In the genomic region with DNA sequence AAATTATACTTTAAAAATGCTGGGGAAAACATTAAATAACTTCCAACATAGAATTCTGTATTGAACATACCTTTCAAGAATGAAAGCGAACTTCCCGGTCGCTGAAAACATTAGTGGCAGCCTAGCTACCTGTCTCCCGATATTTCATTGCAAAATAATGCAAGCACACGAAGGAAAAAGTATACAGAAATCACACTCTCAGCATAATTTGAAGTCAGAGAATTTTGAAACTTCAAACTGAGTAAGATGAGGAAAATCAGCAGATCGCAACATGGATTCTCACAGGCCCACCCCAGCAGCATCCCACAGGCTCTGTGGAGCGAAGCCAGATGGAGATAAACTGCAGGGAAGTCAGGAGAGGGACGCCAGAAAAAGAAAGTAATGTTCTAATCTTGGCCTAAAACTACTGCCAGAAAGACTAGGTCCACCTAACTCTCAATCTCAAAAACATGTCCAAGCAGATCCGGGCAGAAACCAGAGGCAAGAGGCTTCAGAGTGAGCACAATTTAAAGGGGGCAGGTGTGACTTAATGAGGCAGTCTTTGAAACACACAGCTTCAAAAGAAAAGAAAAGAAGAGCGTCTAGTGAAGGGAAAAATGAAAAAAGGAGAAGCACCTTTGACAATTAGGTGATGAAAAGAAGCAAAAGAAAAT, we compare ENCODE assay signal across 18 cellular contexts. TPM values are rescaled to one million over a fixed set of nuclear protein-coding genes. Genes with fewer than 3 reads are reported as not detected.
A peak's percentile ranks its signal among the peaks of the same experiment; 100 is the strongest.
DNase-seq lines count a peak whose midpoint lies in the region; ATAC-seq and FAIRE-seq lines count a peak whose summit lies in the region.
"Had no signal": no experiment of that assay in that cellular context is flagged by ENCODE, and none has a peak within 500 bp of the region (broad histone marks: within the 10 kb centered on the region; RNA-seq: fewer than 3 reads in every experiment).

No MANE protein-coding gene starts in this region.

- no peaks in the 10 kb centered on the region for H3K79me1 ChIP-seq in mesenchymal stem cell (replicated peaks; ENCODE audit: low read length, poor library complexity, severe bottlenecking)

- no peak overlapping the region for H4K91ac ChIP-seq in mesenchymal stem cell (ENCODE audit: low read length)

- H3K4ac ChIP-seq in mesenchymal stem cell (ENCODE audit: low read depth in 1 of 2, low read length in 2 of 2), result no peak overlapping the region

- H3K36me3 ChIP-seq in endocrine pancreas (ENCODE audit: control insufficient read depth, insufficient read depth, low read length) (no peaks in the 10 kb centered on the region), mesenchymal stem cell (ENCODE audit: control insufficient read depth in 1 of 2, insufficient read depth in 2 of 2, low read depth in 1 of 2, low read length in 2 of 2) (peaks cover 0 to 2% of the 10 kb centered on the region in 2 experiments)

- ATAC-seq in GM19463 (IDR thresholded peaks at IDR 0.05; ENCODE audit: unreplicated experiment) (no peak), GM19395 (IDR thresholded peaks at IDR 0.05; ENCODE audit: unreplicated experiment) (no peak)
- ATAC-seq in stimulated activated memory B cell treated with anti-CD40 and anti-IgM and Interleukin-4, amounts not matched to agents 10 μg/mL and 1 μg/mL and 100 μg/mL, for 72 hours, result no peak
- ATAC-seq: GM23338, left colon had no signal

- no peak for FAIRE-seq in frontal cortex (lab: Jason Lieb, UNC)
- FAIRE-seq: GM12892, RCC 7860 had no signal

- WGBS in mesenchymal stem cell, result 91% methylated on average over 9 of the region's 10 CpGs

- H3K4me1 Mint-ChIP-seq in stimulated activated memory B cell treated with anti-CD40 and anti-IgM and Interleukin-4, amounts not matched to agents 10 μg/mL and 1 μg/mL and 100 μg/mL, for 72 hours, result peaks cover 11% of the 10 kb centered on the region

- H3K9me3 ChIP-seq in endocrine pancreas (ENCODE audit: control insufficient read depth, low read length), result no peaks in the 10 kb centered on the region
- H3K9me3 ChIP-seq in mesenchymal stem cell (ENCODE audit: control insufficient read depth, low read length), result no peaks in the 10 kb centered on the region

- H2BK120ac ChIP-seq in mesenchymal stem cell (ENCODE audit: low read depth, low read length), result no peak overlapping the region

- H3K4me2 ChIP-seq in mesenchymal stem cell (ENCODE audit: low read length, poor library complexity, severe bottlenecking), result no peak overlapping the region
- H3K4me2 ChIP-seq: GM23338 had no signal

- no peak overlapping the region for H3K18ac ChIP-seq in mesenchymal stem cell (ENCODE audit: low read depth in 1 of 2, low read length in 2 of 2)

- no peaks in the 10 kb centered on the region for H3K9me3 Mint-ChIP-seq in stimulated activated memory B cell treated with anti-CD40 and anti-IgM and Interleukin-4, amounts not matched to agents 10 μg/mL and 1 μg/mL and 100 μg/mL, for 72 hours
- H3K9me3 Mint-ChIP-seq: activated naive CD4-positive, alpha-beta T cell treated with anti-CD3 and anti-CD28 coated beads, Interleukin-2, amount 50 U/mL, for 24 hours; GM23338 had no signal

- H2BK15ac ChIP-seq in mesenchymal stem cell (ENCODE audit: low read depth, poor library complexity, severe bottlenecking), result no peak overlapping the region

- H3K4me3 ChIP-seq in endocrine pancreas (ENCODE audit: control insufficient read depth, insufficient read depth, low read length) (peak overlapping the region; percentile 86), mesenchymal stem cell (ENCODE audit: insufficient read depth in 1 of 2, low read depth in 1 of 2, low read length in 2 of 2) (peak overlapping the region in 1 of 2 experiments; percentile 25)
- H3K4me3 ChIP-seq: GM23338 had no signal

- H2BK5ac ChIP-seq in mesenchymal stem cell (ENCODE audit: low read depth, low read length, poor library complexity, severe bottlenecking), result no peak overlapping the region

- H3K4me3 Mint-ChIP-seq in stimulated activated memory B cell treated with anti-CD40 and anti-IgM and Interleukin-4, amounts not matched to agents 10 μg/mL and 1 μg/mL and 100 μg/mL, for 72 hours, result no peak overlapping the region
- H3K4me3 Mint-ChIP-seq: activated naive CD4-positive, alpha-beta T cell treated with anti-CD3 and anti-CD28 coated beads, Interleukin-2, amount 50 U/mL, for 24 hours; GM23338 had no signal

- no peak overlapping the region for H3K27ac Mint-ChIP-seq in stimulated activated memory B cell treated with anti-CD40 and anti-IgM and Interleukin-4, amounts not matched to agents 10 μg/mL and 1 μg/mL and 100 μg/mL, for 72 hours
- H3K27ac Mint-ChIP-seq: activated naive CD4-positive, alpha-beta T cell treated with anti-CD3 and anti-CD28 coated beads, Interleukin-2, amount 50 U/mL, for 24 hours; GM23338 had no signal

- no peaks in the 10 kb centered on the region for H3K27me3 Mint-ChIP-seq in stimulated activated memory B cell treated with anti-CD40 and anti-IgM and Interleukin-4, amounts not matched to agents 10 μg/mL and 1 μg/mL and 100 μg/mL, for 72 hours
- H3K27me3 Mint-ChIP-seq: activated naive CD4-positive, alpha-beta T cell treated with anti-CD3 and anti-CD28 coated beads, Interleukin-2, amount 50 U/mL, for 24 hours had no signal

- no peak overlapping the region for H3K14ac ChIP-seq in mesenchymal stem cell (ENCODE audit: low read length in 2 of 2)

- H2AFZ ChIP-seq in mesenchymal stem cell (ENCODE audit: low read depth, low read length), result no peak overlapping the region
- H2AFZ ChIP-seq: GM23338 had no signal

- peaks cover 10% of the 10 kb centered on the region for H3K4me1 ChIP-seq in endocrine pancreas (ENCODE audit: control insufficient read depth, insufficient read depth, low read length)
- H3K4me1 ChIP-seq in mesenchymal stem cell (ENCODE audit: control insufficient read depth, insufficient read depth, low read depth, low read length), result no peaks in the 10 kb centered on the region

- H3K9ac ChIP-seq in endocrine pancreas (ENCODE audit: control insufficient read depth, insufficient read depth, low read length) (peak overlapping the region; percentile 30), mesenchymal stem cell (ENCODE audit: low read length) (peak overlapping the region; percentile 75)

- H2AK5ac ChIP-seq in mesenchymal stem cell (ENCODE audit: low read length, severe bottlenecking), result no peak overlapping the region

- DNase-seq in GM03348 (ENCODE audit: low spot score) (peak; percentile 6), NCI-H146 treated with DMSO at 0.1 percent for 48 hours (lab: John Stamatoyannopoulos, UW; ENCODE audit: unreplicated experiment) (peak; percentile 4), mesenchymal stem cell (no peak), frontal cortex (ENCODE audit: low spot score in 2 of 2) (no peak)
- DNase-seq: COR-L47; foreskin fibroblast; GDM1; left colon; NCI-H2171 treated with DMSO at 0.1 percent for 48 hours; stimulated activated CD4-positive, alpha-beta T cell treated with anti-CD3 and anti-CD28 coated beads, Interleukin-4, amount 100 ng/mL, for 24 hours had no signal

- no peak overlapping the region for H3K27ac ChIP-seq in mesenchymal stem cell (ENCODE audit: low read length, poor library complexity, severe bottlenecking)

- H2BK12ac ChIP-seq in mesenchymal stem cell (ENCODE audit: low read length in 2 of 2), result no peak overlapping the region

- no peak overlapping the region for H4K8ac ChIP-seq in mesenchymal stem cell (ENCODE audit: low read length)

- H3K27me3 ChIP-seq in endocrine pancreas (ENCODE audit: control insufficient read depth, insufficient read depth, low read length) (no peaks in the 10 kb centered on the region), mesenchymal stem cell (ENCODE audit: control insufficient read depth in 1 of 2, insufficient read depth in 1 of 2, low read length in 2 of 2) (no peaks in the 10 kb centered on the region)

- H3K36me3 Mint-ChIP-seq in stimulated activated memory B cell treated with anti-CD40 and anti-IgM and Interleukin-4, amounts not matched to agents 10 μg/mL and 1 μg/mL and 100 μg/mL, for 72 hours, result peaks cover 3% of the 10 kb centered on the region
- H3K36me3 Mint-ChIP-seq: activated naive CD4-positive, alpha-beta T cell treated with anti-CD3 and anti-CD28 coated beads, Interleukin-2, amount 50 U/mL, for 24 hours had no signal

- H3K23ac ChIP-seq in mesenchymal stem cell (ENCODE audit: low read length in 2 of 2), result no peak overlapping the region

RNA-seq across cellular contexts. Expression of a gene that starts 4.8 kb away (rescaled TPM):
- 28.0 TPM for polyA plus RNA-seq in mesenchymal stem cell (2013, experiment 1 of 2)
- 26.8 TPM for polyA plus RNA-seq in mesenchymal stem cell (2013, experiment 2 of 2)
- total RNA-seq in frontal cortex, result 28.5 TPM

Comparison
In these comparisons a context has a peak if more than half of its experiments do, and no peak if none do; other contexts are left out.
1. DNase-seq: peak in GM03348 (single experiment) and NCI-H146 treated with DMSO at 0.1 percent for 48 hours (single experiment); none in mesenchymal stem cell (single experiment) and frontal cortex (0 of 2).